In genomic region chr7:140364819-140365218, GRCh38 we compare ENCODE assay signal across 1 cellular context.
TF ChIP-seq lines count a peak whose summit lies in the region.

No MANE protein-coding gene starts in this region.

TF ChIP-seq in HEK293, 187 proteins besides CTCF, POLR2A, EP300 and RAD21 (continued from another document):
- TF ChIP-seq, protein P1, sequence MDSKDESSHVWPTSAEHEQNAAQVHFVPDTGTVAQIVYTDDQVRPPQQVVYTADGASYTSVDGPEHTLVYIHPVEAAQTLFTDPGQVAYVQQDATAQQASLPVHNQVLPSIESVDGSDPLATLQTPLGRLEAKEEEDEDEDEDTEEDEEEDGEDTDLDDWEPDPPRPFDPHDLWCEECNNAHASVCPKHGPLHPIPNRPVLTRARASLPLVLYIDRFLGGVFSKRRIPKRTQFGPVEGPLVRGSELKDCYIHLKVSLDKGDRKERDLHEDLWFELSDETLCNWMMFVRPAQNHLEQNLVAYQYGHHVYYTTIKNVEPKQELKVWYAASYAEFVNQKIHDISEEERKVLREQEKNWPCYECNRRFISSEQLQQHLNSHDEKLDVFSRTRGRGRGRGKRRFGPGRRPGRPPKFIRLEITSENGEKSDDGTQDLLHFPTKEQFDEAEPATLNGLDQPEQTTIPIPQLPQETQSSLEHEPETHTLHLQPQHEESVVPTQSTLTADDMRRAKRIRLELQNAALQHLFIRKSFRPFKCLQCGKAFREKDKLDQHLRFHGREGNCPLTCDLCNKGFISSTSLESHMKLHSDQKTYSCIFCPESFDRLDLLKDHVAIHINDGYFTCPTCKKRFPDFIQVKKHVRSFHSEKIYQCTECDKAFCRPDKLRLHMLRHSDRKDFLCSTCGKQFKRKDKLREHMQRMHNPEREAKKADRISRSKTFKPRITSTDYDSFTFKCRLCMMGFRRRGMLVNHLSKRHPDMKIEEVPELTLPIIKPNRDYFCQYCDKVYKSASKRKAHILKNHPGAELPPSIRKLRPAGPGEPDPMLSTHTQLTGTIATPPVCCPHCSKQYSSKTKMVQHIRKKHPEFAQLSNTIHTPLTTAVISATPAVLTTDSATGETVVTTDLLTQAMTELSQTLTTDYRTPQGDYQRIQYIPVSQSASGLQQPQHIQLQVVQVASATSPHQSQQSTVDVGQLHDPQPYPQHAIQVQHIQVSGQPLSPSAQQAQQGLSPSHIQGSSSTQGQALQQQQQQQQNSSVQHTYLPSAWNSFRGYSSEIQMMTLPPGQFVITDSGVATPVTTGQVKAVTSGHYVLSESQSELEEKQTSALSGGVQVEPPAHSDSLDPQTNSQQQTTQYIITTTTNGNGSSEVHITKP (tag by site-specific recombination; IDR thresholded peaks at IDR 0.05): peak; percentile 45; the same call in 1 of the 2 replicates
- peak; percentile 59 for TF ChIP-seq SP7 (tag by site-specific recombination; IDR thresholded peaks at IDR 0.05)
- no peak for TF ChIP-seq ZNF266 (tag by site-specific recombination; IDR thresholded peaks at IDR 0.05; ENCODE audit: low read depth)
- TF ChIP-seq SCRT1 (tag by site-specific recombination; IDR thresholded peaks at IDR 0.05; ENCODE audit: borderline replicate concordance): peak; percentile 90
- TF ChIP-seq, protein P2, sequence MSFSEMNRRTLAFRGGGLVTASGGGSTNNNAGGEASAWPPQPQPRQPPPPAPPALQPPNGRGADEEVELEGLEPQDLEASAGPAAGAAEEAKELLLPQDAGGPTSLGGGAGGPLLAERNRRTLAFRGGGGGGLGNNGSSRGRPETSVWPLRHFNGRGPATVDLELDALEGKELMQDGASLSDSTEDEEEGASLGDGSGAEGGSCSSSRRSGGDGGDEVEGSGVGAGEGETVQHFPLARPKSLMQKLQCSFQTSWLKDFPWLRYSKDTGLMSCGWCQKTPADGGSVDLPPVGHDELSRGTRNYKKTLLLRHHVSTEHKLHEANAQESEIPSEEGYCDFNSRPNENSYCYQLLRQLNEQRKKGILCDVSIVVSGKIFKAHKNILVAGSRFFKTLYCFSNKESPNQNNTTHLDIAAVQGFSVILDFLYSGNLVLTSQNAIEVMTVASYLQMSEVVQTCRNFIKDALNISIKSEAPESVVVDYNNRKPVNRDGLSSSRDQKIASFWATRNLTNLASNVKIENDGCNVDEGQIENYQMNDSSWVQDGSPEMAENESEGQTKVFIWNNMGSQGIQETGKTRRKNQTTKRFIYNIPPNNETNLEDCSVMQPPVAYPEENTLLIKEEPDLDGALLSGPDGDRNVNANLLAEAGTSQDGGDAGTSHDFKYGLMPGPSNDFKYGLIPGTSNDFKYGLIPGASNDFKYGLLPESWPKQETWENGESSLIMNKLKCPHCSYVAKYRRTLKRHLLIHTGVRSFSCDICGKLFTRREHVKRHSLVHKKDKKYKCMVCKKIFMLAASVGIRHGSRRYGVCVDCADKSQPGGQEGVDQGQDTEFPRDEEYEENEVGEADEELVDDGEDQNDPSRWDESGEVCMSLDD (tag by site-specific recombination; IDR thresholded peaks at IDR 0.05): no peak
- TF ChIP-seq ZNF555 (tag by site-specific recombination; conservative IDR thresholded peaks at IDR 0.05): no peak
